1 cellular context compared by ENCODE assay signal in genomic region chr14:23551266-23552028, GRCh38.
TF ChIP-seq lines count a peak whose summit lies in the region.

ZFHX2 (minus strand) TSS chr14:23551765; CDS start chr14:23535325, 16,440 bp downstream.

TF ChIP-seq in K562, 482 proteins besides CTCF, POLR2A, EP300 and RAD21 (continued from another document and continues in another):
- TF ChIP-seq BRF2 (IDR thresholded peaks at IDR 0.05; ENCODE audit: borderline replicate concordance, insufficient read depth, insufficient read length) (no peak), POLR2AphosphoS2 (IDR thresholded peaks at IDR 0.05; ENCODE audit: low read length) (no peak), ZNF76 (CRISPR knock-in tag; IDR thresholded peaks at IDR 0.05; ENCODE audit: borderline replicate concordance) (no peak), HDAC2 (IDR thresholded peaks at IDR 0.05) (no peak), E2F5 (CRISPR knock-in tag; IDR thresholded peaks at IDR 0.05) (no peak), TAF9B (IDR thresholded peaks at IDR 0.05; ENCODE audit: partially characterized antibody) (no peak), CHD1 (IDR thresholded peaks at IDR 0.05; ENCODE audit: low read length) (no peak), HSF4 (CRISPR knock-in tag; IDR thresholded peaks at IDR 0.05; ENCODE audit: borderline replicate concordance) (no peak), EZH2 (IDR thresholded peaks at IDR 0.05; ENCODE audit: borderline replicate concordance, low read depth, low read length) (no peak), PPARD (CRISPR knock-in tag; IDR thresholded peaks at IDR 0.05) (no peak), MAFF (IDR thresholded peaks at IDR 0.05; ENCODE audit: low read length) (no peak), SIN3B (IDR thresholded peaks at IDR 0.05; ENCODE audit: low read depth) (no peak), ZNF655 (CRISPR knock-in tag; IDR thresholded peaks at IDR 0.05) (no peak), NCOA1 (IDR thresholded peaks at IDR 0.05; ENCODE audit: low read depth) (no peak), ZNF586 (CRISPR knock-in tag; conservative IDR thresholded peaks at IDR 0.05) (no peak), CREB5 (CRISPR knock-in tag; IDR thresholded peaks at IDR 0.05) (no peak), SNRNP70 (optimal IDR thresholded peaks at IDR 0.05; ENCODE audit: low read depth, low read length) (no peak), MXD1 (CRISPR knock-in tag; IDR thresholded peaks at IDR 0.05; ENCODE audit: borderline replicate concordance, poor library complexity, severe bottlenecking) (no peak), HOMEZ (CRISPR knock-in tag; IDR thresholded peaks at IDR 0.05) (no peak), TEAD4 (IDR thresholded peaks at IDR 0.05; ENCODE audit: low read length) (no peak), TEAD4 (CRISPR knock-in tag; IDR thresholded peaks at IDR 0.05; ENCODE audit: borderline replicate concordance) (no peak), BRD4 (IDR thresholded peaks at IDR 0.05) (no peak), ZNF780A (CRISPR knock-in tag; IDR thresholded peaks at IDR 0.05) (no peak), HMG20A (CRISPR knock-in tag; conservative IDR thresholded peaks at IDR 0.05) (no peak), E2F6 (IDR thresholded peaks at IDR 0.05; ENCODE audit: borderline replicate concordance in 1 of 2, extremely low read depth in 1 of 2, insufficient read depth in 1 of 2, insufficient read length in 1 of 2, low read depth in 1 of 2, low read length in 1 of 2, poor library complexity in 1 of 2, severe bottlenecking in 1 of 2) (peak in 1 of 2 experiments; percentile 34), CLOCK (CRISPR knock-in tag; IDR thresholded peaks at IDR 0.05; ENCODE audit: borderline replicate concordance) (no peak), MYC (IDR thresholded peaks at IDR 0.05; ENCODE audit: low read depth, low read length) (no peak), MYC (CRISPR knock-in tag; IDR thresholded peaks at IDR 0.05; ENCODE audit: borderline replicate concordance, low read depth) (no peak), CREM (IDR thresholded peaks at IDR 0.05; ENCODE audit: low read depth) (0 out of 2 replicates have a peak, but pooled peaks have one; percentile 12), NR2C2 (CRISPR knock-in tag; IDR thresholded peaks at IDR 0.05) (no peak), NR2C2 (tag; IDR thresholded peaks at IDR 0.05) (peak; percentile 83), ZC3H4 (CRISPR knock-in tag; IDR thresholded peaks at IDR 0.05; ENCODE audit: borderline replicate concordance) (no peak), TRIM28 (IDR thresholded peaks at IDR 0.05) (no peak), KDM2B (CRISPR knock-in tag; IDR thresholded peaks at IDR 0.05) (no peak), ZNF24 (IDR thresholded peaks at IDR 0.05) (no peak), SRSF9 (IDR thresholded peaks at IDR 0.05; ENCODE audit: borderline replicate concordance, low read depth, low read length) (no peak), HBP1 (CRISPR knock-in tag; IDR thresholded peaks at IDR 0.05) (no peak), ZNF507 (tag; conservative IDR thresholded peaks at IDR 0.05) (no peak), DDX20 (tag; IDR thresholded peaks at IDR 0.05; ENCODE audit: low read depth) (no peak), VEZF1 (CRISPR knock-in tag; IDR thresholded peaks at IDR 0.05) (peak; percentile 50; the same call in 1 of the 2 replicates), EGR1 (conservative IDR thresholded peaks at IDR 0.05) (peak; percentile 30; the same call in 1 of the 2 replicates), ATF6 (CRISPR knock-in tag; IDR thresholded peaks at IDR 0.05) (no peak), CBX3 (IDR thresholded peaks at IDR 0.05; ENCODE audit: borderline replicate concordance in 1 of 2, low read length in 2 of 2) (no peak), HMGN3 (IDR thresholded peaks at IDR 0.05; ENCODE audit: borderline replicate concordance, extremely low read depth, insufficient read length, low read depth, low read length) (no peak)
